Comparison of ENCODE assay signal across 8 cellular contexts in genomic region chr4:123304151-123305021, GRCh38.
DNase-seq lines count a peak whose midpoint lies in the region; ATAC-seq and TF ChIP-seq lines count a peak whose summit lies in the region.

No MANE protein-coding gene starts in this region.

- H3K79me2 ChIP-seq in OCI-LY7 (ENCODE audit: insufficient read depth, low read depth, low read length), result no peaks in the 10 kb centered on the region
- no peaks in the 10 kb centered on the region for H3K79me2 ChIP-seq in neural cell (replicated peaks; ENCODE audit: insufficient read depth, low read length)

- H3K4me3 ChIP-seq in OCI-LY7 (ENCODE audit: low read depth, low read length, poor library complexity, severe bottlenecking) (peak overlapping the region; percentile 47), neural cell (ENCODE audit: low read length) (peak overlapping the region; percentile 58), upper lobe of right lung (no peak overlapping the region)
- no peak overlapping the region for H3K4me3 ChIP-seq in CD4-positive, alpha-beta memory T cell (ENCODE audit: low read length in 2 of 2)

- H3K27me3 ChIP-seq in neural cell (ENCODE audit: insufficient read depth, low read depth, low read length) (no peaks in the 10 kb centered on the region), upper lobe of right lung (no peaks in the 10 kb centered on the region)
- no peaks in the 10 kb centered on the region for H3K27me3 ChIP-seq in CD4-positive, alpha-beta memory T cell (ENCODE audit: insufficient read depth, low read length)

- H3K9me2 ChIP-seq in OCI-LY7 (ENCODE audit: insufficient read depth, low read length) (no peaks in the 10 kb centered on the region), neural cell (ENCODE audit: insufficient read depth, low read length) (no peaks in the 10 kb centered on the region)

- H3K4me1 ChIP-seq in OCI-LY7 (ENCODE audit: insufficient read depth, low read length, poor library complexity, severe bottlenecking) (peaks cover 40% of the 10 kb centered on the region), upper lobe of right lung (no peaks in the 10 kb centered on the region)
- no peaks in the 10 kb centered on the region for H3K4me1 ChIP-seq in CD4-positive, alpha-beta memory T cell (ENCODE audit: insufficient read depth, low read length)

- CTCF ChIA-PET in OCI-LY7 (lab: Charles Lee; ENCODE audit: unreplicated experiment), result interaction anchor here (0.7 kb wide), 1 partner anchor 21 kb away, joined by 3 read pairs; no protein-coding TSS in a partner anchor
- CTCF ChIA-PET in CD4-positive, alpha-beta memory T cell (lab: Charles Lee; ENCODE audit: partially characterized antibody), result no interaction called here

- H3K27ac ChIP-seq in OCI-LY7 (ENCODE audit: low read depth, low read length, poor library complexity, severe bottlenecking) (peak overlapping the region; percentile 65), neural cell (ENCODE audit: low read length) (no peak overlapping the region), upper lobe of right lung (no peak overlapping the region)
- no peak overlapping the region for H3K27ac ChIP-seq in CD4-positive, alpha-beta memory T cell (ENCODE audit: low read depth, low read length)

- no peak for TF ChIP-seq RAD21 in neural cell (conservative IDR thresholded peaks at IDR 0.05)

- TF ChIP-seq CTCF in OCI-LY7 (conservative IDR thresholded peaks at IDR 0.05; ENCODE audit: low read length), result peak; percentile 66
- no peak for TF ChIP-seq CTCF in neural cell (IDR thresholded peaks at IDR 0.05; ENCODE audit: poor library complexity, severe bottlenecking)
- TF ChIP-seq CTCF in upper lobe of right lung (IDR thresholded peaks at IDR 0.05), result no peak

- H3K4me2 ChIP-seq in OCI-LY7 (ENCODE audit: low read length), result peak overlapping the region; percentile 73
- peak overlapping the region; percentile 73 for H3K4me2 ChIP-seq in neural cell (ENCODE audit: low read length)

- H4K20me1 ChIP-seq in OCI-LY7 (ENCODE audit: insufficient read depth, low read length), result no peaks in the 10 kb centered on the region
- no peaks in the 10 kb centered on the region for H4K20me1 ChIP-seq in neural cell (ENCODE audit: insufficient read depth)

- intact Hi-C loops in OCI-LY7 (cut with micrococcal nuclease; ENCODE audit: unreplicated experiment) (loop anchor here (1.0 kb wide), 2 partner anchors 59 to 60 kb away; no protein-coding TSS in a partner anchor), upper lobe of right lung (cut with DNase I) (no loop called here)
- intact Hi-C loops in CD4-positive, alpha-beta memory T cell (cut with micrococcal nuclease), result no loop called here

- no peak overlapping the region for H3K27ac Mint-ChIP-seq in CD4-positive, alpha-beta memory T cell

- POLR2A ChIA-PET in OCI-LY7 (lab: Charles Lee), result interaction anchor here (0.5 to 7.9 kb wide), 13 partner anchors 9 to 501 kb away, joined by 3 to 39 read pairs (median 6); no protein-coding TSS in a partner anchor
- POLR2A ChIA-PET in CD4-positive, alpha-beta memory T cell (lab: Charles Lee; ENCODE audit: partially characterized antibody), result no interaction called here

- H3K36me3 Mint-ChIP-seq in CD4-positive, alpha-beta memory T cell, result peaks cover 44 to 50% of the 10 kb centered on the region in 2 donors

- no peaks in the 10 kb centered on the region for H3F3A ChIP-seq in neural cell (ENCODE audit: insufficient read depth, low read length, poor library complexity, severe bottlenecking)

- H3K36me3 ChIP-seq in OCI-LY7 (ENCODE audit: insufficient read depth, low read length), result no peaks in the 10 kb centered on the region
- H3K36me3 ChIP-seq in neural cell (ENCODE audit: insufficient read depth, low read length), result no peaks in the 10 kb centered on the region
- no peaks in the 10 kb centered on the region for H3K36me3 ChIP-seq in upper lobe of right lung
- H3K36me3 ChIP-seq in CD4-positive, alpha-beta memory T cell (ENCODE audit: insufficient read depth, low read length), result no peaks in the 10 kb centered on the region

- H3K9me3 Mint-ChIP-seq in CD4-positive, alpha-beta memory T cell, result peaks cover 0 to 3% (median 0%) of the 10 kb centered on the region in 8 donors

- ATAC-seq in GM19043 (IDR thresholded peaks at IDR 0.05; ENCODE audit: low read depth, unreplicated experiment) (peak; percentile 80), HG02981 (IDR thresholded peaks at IDR 0.05; ENCODE audit: unreplicated experiment) (peak; percentile 49), HG03520 (IDR thresholded peaks at IDR 0.05; ENCODE audit: unreplicated experiment) (no peak), GM19035 (IDR thresholded peaks at IDR 0.05; ENCODE audit: unreplicated experiment) (no peak), upper lobe of right lung (no peak)

- TF ChIP-seq EP300 in neural cell (conservative IDR thresholded peaks at IDR 0.05; ENCODE audit: poor library complexity, severe bottlenecking), result no peak

- BruUV-seq in OCI-LY7 (replicated peaks; lab: Mats Ljungman, UMichigan), result no TSS peak

- DNase-seq in OCI-LY7 (ENCODE audit: low spot score) (peak; percentile 86), upper lobe of right lung (no peak)
- no peak for DNase-seq in CD4-positive, alpha-beta memory T cell

- H3K27me3 Mint-ChIP-seq in CD4-positive, alpha-beta memory T cell, result no peaks in the 10 kb centered on the region

- peak overlapping the region; percentile 38; the same call in 1 of the 2 replicates for H2AFZ ChIP-seq in OCI-LY7 (ENCODE audit: low read length)
- no peak overlapping the region for H2AFZ ChIP-seq in neural cell (ENCODE audit: low read depth, low read length)

- no peaks in the 10 kb centered on the region for H3K9me3 ChIP-seq in OCI-LY7 (ENCODE audit: low read length)
- no peaks in the 10 kb centered on the region for H3K9me3 ChIP-seq in neural cell (ENCODE audit: low read length)
- H3K9me3 ChIP-seq in upper lobe of right lung, result no peaks in the 10 kb centered on the region
- no peaks in the 10 kb centered on the region for H3K9me3 ChIP-seq in CD4-positive, alpha-beta memory T cell (ENCODE audit: control insufficient read depth in 1 of 2, low read length in 2 of 2)

- peak overlapping the region; percentile 18 for H3K9ac ChIP-seq in neural cell (ENCODE audit: low read length)

- peak overlapping the region in 1 of 8 donors; percentile 32 for H3K4me3 Mint-ChIP-seq in CD4-positive, alpha-beta memory T cell

- no peaks in the 10 kb centered on the region for H3K4me1 Mint-ChIP-seq in CD4-positive, alpha-beta memory T cell

TF ChIP-seq in neural cell, 6 proteins besides CTCF, POLR2A, EP300 and RAD21:
- TF ChIP-seq REST (IDR thresholded peaks at IDR 0.05; ENCODE audit: borderline replicate concordance) (no peak), SMC3 (conservative IDR thresholded peaks at IDR 0.05; ENCODE audit: poor library complexity) (peak; percentile 25), MXI1 (conservative IDR thresholded peaks at IDR 0.05; ENCODE audit: poor library complexity, severe bottlenecking) (peak; percentile 31), TAF1 (IDR thresholded peaks at IDR 0.05; ENCODE audit: low read depth) (no peak), EZH2 (IDR thresholded peaks at IDR 0.05; ENCODE audit: borderline replicate concordance, insufficient read depth, low read length, poor library complexity, severe bottlenecking) (no peak), POLR2AphosphoS5 (IDR thresholded peaks at IDR 0.05) (peak; percentile 11)

Comparison
In these comparisons a context has a peak if more than half of its experiments do, and no peak if none do; other contexts are left out.
1. ATAC-seq: peak in GM19043 (single experiment) and HG02981 (single experiment); none in HG03520 (single experiment), GM19035 (single experiment) and upper lobe of right lung (single experiment).
2. H3K4me3 ChIP-seq: peak in OCI-LY7 (single experiment) and neural cell (single experiment); none in upper lobe of right lung (single experiment) and CD4-positive, alpha-beta memory T cell (0 of 2).